1 cellular context compared by ENCODE assay signal in the genomic region with DNA sequence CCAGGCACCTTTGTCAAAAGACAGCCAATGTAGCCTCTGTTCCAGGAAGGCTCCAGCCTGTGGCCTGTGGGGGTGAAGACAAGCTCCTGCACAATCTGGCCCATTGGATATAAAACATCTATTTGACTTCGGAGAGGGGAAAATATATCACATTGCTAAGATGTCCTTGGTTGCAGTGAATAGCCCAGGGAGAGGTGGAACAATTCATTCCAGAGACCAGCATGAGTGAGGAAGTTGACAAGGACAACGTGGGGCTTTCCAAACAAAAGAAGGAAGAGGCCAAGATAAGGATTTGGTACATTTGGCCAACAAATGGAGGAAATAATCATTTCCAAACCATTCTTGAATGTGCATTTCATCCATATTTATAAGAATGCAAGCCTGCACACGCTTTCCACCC.
TF ChIP-seq lines count a peak whose summit lies in the region.

No MANE protein-coding gene starts in this region.

TF ChIP-seq in GM23338, 12 proteins besides CTCF, POLR2A, EP300 and RAD21 (continued from another document):
- TF ChIP-seq, protein P1, sequence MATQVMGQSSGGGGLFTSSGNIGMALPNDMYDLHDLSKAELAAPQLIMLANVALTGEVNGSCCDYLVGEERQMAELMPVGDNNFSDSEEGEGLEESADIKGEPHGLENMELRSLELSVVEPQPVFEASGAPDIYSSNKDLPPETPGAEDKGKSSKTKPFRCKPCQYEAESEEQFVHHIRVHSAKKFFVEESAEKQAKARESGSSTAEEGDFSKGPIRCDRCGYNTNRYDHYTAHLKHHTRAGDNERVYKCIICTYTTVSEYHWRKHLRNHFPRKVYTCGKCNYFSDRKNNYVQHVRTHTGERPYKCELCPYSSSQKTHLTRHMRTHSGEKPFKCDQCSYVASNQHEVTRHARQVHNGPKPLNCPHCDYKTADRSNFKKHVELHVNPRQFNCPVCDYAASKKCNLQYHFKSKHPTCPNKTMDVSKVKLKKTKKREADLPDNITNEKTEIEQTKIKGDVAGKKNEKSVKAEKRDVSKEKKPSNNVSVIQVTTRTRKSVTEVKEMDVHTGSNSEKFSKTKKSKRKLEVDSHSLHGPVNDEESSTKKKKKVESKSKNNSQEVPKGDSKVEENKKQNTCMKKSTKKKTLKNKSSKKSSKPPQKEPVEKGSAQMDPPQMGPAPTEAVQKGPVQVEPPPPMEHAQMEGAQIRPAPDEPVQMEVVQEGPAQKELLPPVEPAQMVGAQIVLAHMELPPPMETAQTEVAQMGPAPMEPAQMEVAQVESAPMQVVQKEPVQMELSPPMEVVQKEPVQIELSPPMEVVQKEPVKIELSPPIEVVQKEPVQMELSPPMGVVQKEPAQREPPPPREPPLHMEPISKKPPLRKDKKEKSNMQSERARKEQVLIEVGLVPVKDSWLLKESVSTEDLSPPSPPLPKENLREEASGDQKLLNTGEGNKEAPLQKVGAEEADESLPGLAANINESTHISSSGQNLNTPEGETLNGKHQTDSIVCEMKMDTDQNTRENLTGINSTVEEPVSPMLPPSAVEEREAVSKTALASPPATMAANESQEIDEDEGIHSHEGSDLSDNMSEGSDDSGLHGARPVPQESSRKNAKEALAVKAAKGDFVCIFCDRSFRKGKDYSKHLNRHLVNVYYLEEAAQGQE (IDR thresholded peaks at IDR 0.05; ENCODE audit: unreplicated experiment): no peak
- TF ChIP-seq POLR2AphosphoS5 (IDR thresholded peaks at IDR 0.05; ENCODE audit: low read depth) (no peak), EZH2phosphoT487 (IDR thresholded peaks at IDR 0.05; ENCODE audit: unreplicated experiment) (no peak), JUNB (IDR thresholded peaks at IDR 0.05; ENCODE audit: unreplicated experiment) (no peak), STAT1 (IDR thresholded peaks at IDR 0.05; ENCODE audit: unreplicated experiment) (no peak), EZH2 (IDR thresholded peaks at IDR 0.05; ENCODE audit: low read depth, unreplicated experiment) (no peak), ZNF114 (CRISPR knock-in tag; IDR thresholded peaks at IDR 0.05) (no peak), CREB1 (CRISPR knock-in tag; IDR thresholded peaks at IDR 0.05; ENCODE audit: low read depth) (no peak), ZNF331 (CRISPR knock-in tag; IDR thresholded peaks at IDR 0.05; ENCODE audit: low read depth) (no peak)
- TF ChIP-seq, protein P2, sequence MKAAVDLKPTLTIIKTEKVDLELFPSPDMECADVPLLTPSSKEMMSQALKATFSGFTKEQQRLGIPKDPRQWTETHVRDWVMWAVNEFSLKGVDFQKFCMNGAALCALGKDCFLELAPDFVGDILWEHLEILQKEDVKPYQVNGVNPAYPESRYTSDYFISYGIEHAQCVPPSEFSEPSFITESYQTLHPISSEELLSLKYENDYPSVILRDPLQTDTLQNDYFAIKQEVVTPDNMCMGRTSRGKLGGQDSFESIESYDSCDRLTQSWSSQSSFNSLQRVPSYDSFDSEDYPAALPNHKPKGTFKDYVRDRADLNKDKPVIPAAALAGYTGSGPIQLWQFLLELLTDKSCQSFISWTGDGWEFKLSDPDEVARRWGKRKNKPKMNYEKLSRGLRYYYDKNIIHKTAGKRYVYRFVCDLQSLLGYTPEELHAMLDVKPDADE (IDR thresholded peaks at IDR 0.05): no peak
